ENCODE assay signal across 8 cellular contexts in genomic region chrX:102835504-102836146, GRCh38.
DNase-seq lines count a peak whose midpoint lies in the region; ATAC-seq and TF ChIP-seq lines count a peak whose summit lies in the region.

No MANE protein-coding gene starts in this region.

- H3K27ac ChIP-seq in breast epithelium = no peak overlapping the region

- DNase-seq in activated naive CD4-positive, alpha-beta T cell treated with anti-CD3 and anti-CD28 coated beads, Interleukin-2, amount 10 ng/mL, durations not matched to agents 7 days and 5 days = peak; percentile 42
- DNase-seq in activated naive CD4-positive, alpha-beta T cell treated with anti-CD3 and anti-CD28 coated beads, Interleukin-2, amount 50 U/mL, for 72 hours (ENCODE audit: low spot score in 2 of 2) = no peak
- DNase-seq in LHCN-M2 (ENCODE audit: low read depth) (peak; percentile 17), breast epithelium (ENCODE audit: low spot score in 2 of 2) (no peak), neural crest cell (ENCODE audit: low read depth, low spot score) (no peak), DMS79 treated with DMSO at 0.1 percent for 48 hours (lab: John Stamatoyannopoulos, UW) (no peak)
- DNase-seq in activated CD8-positive, alpha-beta memory T cell treated with anti-CD3 and anti-CD28 coated beads for 24 hours = no peak
- no peak for DNase-seq in activated CD4-positive, CD25-positive, alpha-beta regulatory T cell treated with anti-CD3 and anti-CD28 coated beads, Interleukin-2, amount 50 U/mL, for 72 hours

- H3K4me3 Mint-ChIP-seq in activated naive CD4-positive, alpha-beta T cell treated with anti-CD3 and anti-CD28 coated beads, Interleukin-2, amount 10 ng/mL, durations not matched to agents 7 days and 5 days = no peak overlapping the region
- H3K4me3 Mint-ChIP-seq in neural crest cell = no peak overlapping the region

- intact Hi-C loops in breast epithelium (cut with DNase I; ENCODE audit: low total_unique reads) = no loop called here

- no peak overlapping the region for H3K4me3 ChIP-seq in breast epithelium

- no peaks in the 10 kb centered on the region for H3K4me1 Mint-ChIP-seq in activated naive CD4-positive, alpha-beta T cell treated with anti-CD3 and anti-CD28 coated beads, Interleukin-2, amount 10 ng/mL, durations not matched to agents 7 days and 5 days
- no peaks in the 10 kb centered on the region for H3K4me1 Mint-ChIP-seq in neural crest cell

- no peak for TF ChIP-seq POLR2A in breast epithelium (IDR thresholded peaks at IDR 0.05)

- no peak overlapping the region for H3K27ac Mint-ChIP-seq in activated naive CD4-positive, alpha-beta T cell treated with anti-CD3 and anti-CD28 coated beads, Interleukin-2, amount 10 ng/mL, durations not matched to agents 7 days and 5 days
- no peak overlapping the region for H3K27ac Mint-ChIP-seq in activated naive CD4-positive, alpha-beta T cell treated with anti-CD3 and anti-CD28 coated beads, Interleukin-2, amount 50 U/mL, for 72 hours
- no peak overlapping the region for H3K27ac Mint-ChIP-seq in neural crest cell (ENCODE audit: unreplicated experiment)

- no peaks in the 10 kb centered on the region for H3K36me3 ChIP-seq in breast epithelium

- no peaks in the 10 kb centered on the region for H3K4me1 ChIP-seq in breast epithelium

- no peaks in the 10 kb centered on the region for H3K27me3 Mint-ChIP-seq in activated naive CD4-positive, alpha-beta T cell treated with anti-CD3 and anti-CD28 coated beads, Interleukin-2, amount 10 ng/mL, durations not matched to agents 7 days and 5 days
- no peaks in the 10 kb centered on the region for H3K27me3 Mint-ChIP-seq in neural crest cell (ENCODE audit: low read depth)

- no peaks in the 10 kb centered on the region for H3K9me3 Mint-ChIP-seq in activated naive CD4-positive, alpha-beta T cell treated with anti-CD3 and anti-CD28 coated beads, Interleukin-2, amount 10 ng/mL, durations not matched to agents 7 days and 5 days
- no peaks in the 10 kb centered on the region for H3K9me3 Mint-ChIP-seq in activated naive CD4-positive, alpha-beta T cell treated with anti-CD3 and anti-CD28 coated beads, Interleukin-2, amount 50 U/mL, for 72 hours
- H3K9me3 Mint-ChIP-seq in neural crest cell = peaks cover 6% of the 10 kb centered on the region

- TF ChIP-seq CTCF in breast epithelium (IDR thresholded peaks at IDR 0.05) (peak in 2 of 3 donors; percentile 17 to 29), neural crest cell (conservative IDR thresholded peaks at IDR 0.05) (peak; percentile 60)

- H3K27me3 ChIP-seq in breast epithelium = peaks cover 0 to 39% of the 10 kb centered on the region in 2 donors

- H3K36me3 Mint-ChIP-seq in activated naive CD4-positive, alpha-beta T cell treated with anti-CD3 and anti-CD28 coated beads, Interleukin-2, amount 10 ng/mL, durations not matched to agents 7 days and 5 days = peaks cover 1% of the 10 kb centered on the region
- H3K36me3 Mint-ChIP-seq in activated naive CD4-positive, alpha-beta T cell treated with anti-CD3 and anti-CD28 coated beads, Interleukin-2, amount 50 U/mL, for 72 hours = no peaks in the 10 kb centered on the region
- peaks cover 3% of the 10 kb centered on the region for H3K36me3 Mint-ChIP-seq in neural crest cell (ENCODE audit: low read depth)

- ATAC-seq in activated naive CD4-positive, alpha-beta T cell treated with anti-CD3 and anti-CD28 coated beads, Interleukin-2, amount 50 U/mL, for 72 hours = no peak

- H3K9me3 ChIP-seq in breast epithelium = no peaks in the 10 kb centered on the region

- CTCF ChIA-PET in activated naive CD4-positive, alpha-beta T cell treated with anti-CD3 and anti-CD28 coated beads, Interleukin-2, amount 10 ng/mL, durations not matched to agents 7 days and 5 days (lab: Charles Lee) = interaction anchor here (1.1 kb wide), 1 partner anchor 22 kb away, joined by 3 read pairs; no protein-coding TSS in a partner anchor

Comparison
In these comparisons a context has a peak if more than half of its experiments do, and no peak if none do; other contexts are left out.
1. DNase-seq: peak in activated naive CD4-positive, alpha-beta T cell treated with anti-CD3 and anti-CD28 coated beads, Interleukin-2, amount 10 ng/mL, durations not matched to agents 7 days and 5 days (single experiment) and LHCN-M2 (single experiment); none in activated naive CD4-positive, alpha-beta T cell treated with anti-CD3 and anti-CD28 coated beads, Interleukin-2, amount 50 U/mL, for 72 hours (0 of 2), breast epithelium (0 of 2), neural crest cell (single experiment), activated CD8-positive, alpha-beta memory T cell treated with anti-CD3 and anti-CD28 coated beads for 24 hours (single experiment), DMS79 treated with DMSO at 0.1 percent for 48 hours (single experiment) and activated CD4-positive, CD25-positive, alpha-beta regulatory T cell treated with anti-CD3 and anti-CD28 coated beads, Interleukin-2, amount 50 U/mL, for 72 hours (single experiment).